Comparison of ENCODE assay signal across 19 cellular contexts in the genomic region with DNA sequence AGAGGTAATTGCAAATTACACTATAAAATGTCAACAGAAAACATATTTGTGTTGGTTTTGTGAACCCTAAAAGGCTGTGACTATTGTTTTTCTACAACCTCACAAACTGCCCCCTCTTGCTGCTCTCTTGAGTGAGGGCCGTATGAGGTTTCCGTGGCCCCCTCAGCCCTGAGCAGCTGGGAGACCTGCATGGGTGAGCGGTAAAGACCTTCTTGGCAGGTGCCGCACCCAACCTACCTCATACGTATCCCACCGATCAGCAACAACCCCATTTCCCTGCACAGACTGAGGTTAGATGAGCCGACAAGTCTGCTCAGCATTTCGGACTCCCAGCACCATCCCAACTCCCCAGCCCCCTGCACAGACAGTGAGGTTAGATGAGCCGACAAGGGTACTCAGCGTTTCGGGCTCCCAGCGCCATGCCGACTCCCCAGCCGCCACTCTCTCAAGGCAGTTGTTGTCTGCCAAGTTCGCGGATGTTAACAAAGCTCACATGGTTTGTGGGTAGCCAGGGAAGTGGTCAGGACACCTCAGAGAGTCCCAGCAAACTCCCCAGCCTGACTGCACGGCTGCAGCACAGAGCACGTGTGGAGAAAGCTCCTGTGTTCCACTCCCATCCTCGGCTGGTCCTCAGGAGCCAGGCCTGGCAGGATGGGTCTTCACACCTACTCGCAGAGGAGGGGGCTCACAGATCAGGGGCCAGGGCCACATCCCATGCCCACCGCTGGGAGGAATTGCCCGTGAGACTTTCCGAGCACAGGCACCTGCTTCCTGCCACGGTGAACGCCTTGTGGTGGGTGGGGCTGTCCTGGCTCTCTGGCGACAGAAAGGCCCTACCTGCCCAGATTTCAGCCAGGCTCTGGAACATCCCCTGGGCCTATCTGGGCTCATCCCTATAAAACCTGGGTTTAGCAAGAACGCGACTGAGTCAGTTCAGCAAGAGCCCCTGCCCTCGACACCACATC.
A peak's percentile ranks its signal among the peaks of the same experiment; 100 is the strongest.
DNase-seq lines count a peak whose midpoint lies in the region; ATAC-seq and TF ChIP-seq lines count a peak whose summit lies in the region.
"Had no signal": no experiment of that assay in that cellular context is flagged by ENCODE, and none has a peak within 500 bp of the region (broad histone marks: within the 10 kb centered on the region; RNA-seq: fewer than 3 reads in every experiment).

No MANE protein-coding gene starts in this region.

- no peak overlapping the region for H3K27ac Mint-ChIP-seq in MCF 10A (ENCODE audit: low read depth, unreplicated experiment)
- no peak overlapping the region for H3K27ac Mint-ChIP-seq in activated CD4-positive, alpha-beta memory T cell treated with anti-CD3 and anti-CD28 coated beads for 36 hours
- no peak overlapping the region for H3K27ac Mint-ChIP-seq in activated naive CD8-positive, alpha-beta T cell treated with anti-CD3 and anti-CD28 coated beads for 36 hours
- H3K27ac Mint-ChIP-seq: CD8-positive, alpha-beta T cell; nephron had no signal

- no peaks in the 10 kb centered on the region for H3K4me1 ChIP-seq in breast epithelium
- H3K4me1 ChIP-seq: tibial nerve had no signal

- no peaks in the 10 kb centered on the region for H3K36me3 ChIP-seq in breast epithelium
- H3K36me3 ChIP-seq: tibial nerve had no signal

- H3K9me3 ChIP-seq in breast epithelium, result peaks cover 22 to 24% of the 10 kb centered on the region in 2 donors

- no peak overlapping the region for H3K27ac ChIP-seq in breast epithelium
- H3K27ac ChIP-seq: tibial nerve had no signal

- peaks cover 27% of the 10 kb centered on the region for H3K9me3 Mint-ChIP-seq in MCF 10A (ENCODE audit: unreplicated experiment)
- peaks cover 4% of the 10 kb centered on the region for H3K9me3 Mint-ChIP-seq in activated CD4-positive, alpha-beta memory T cell treated with anti-CD3 and anti-CD28 coated beads for 36 hours
- H3K9me3 Mint-ChIP-seq in activated naive CD8-positive, alpha-beta T cell treated with anti-CD3 and anti-CD28 coated beads for 36 hours, result peaks cover 4% of the 10 kb centered on the region

- no peaks in the 10 kb centered on the region for H3K4me1 Mint-ChIP-seq in MCF 10A (ENCODE audit: insufficient read depth, unreplicated experiment)
- no peaks in the 10 kb centered on the region for H3K4me1 Mint-ChIP-seq in activated CD4-positive, alpha-beta memory T cell treated with anti-CD3 and anti-CD28 coated beads for 36 hours (ENCODE audit: low read depth)
- no peaks in the 10 kb centered on the region for H3K4me1 Mint-ChIP-seq in activated naive CD8-positive, alpha-beta T cell treated with anti-CD3 and anti-CD28 coated beads for 36 hours
- H3K4me1 Mint-ChIP-seq: nephron had no signal

- H3K4me3 ChIP-seq in breast epithelium, result no peak overlapping the region
- H3K4me3 ChIP-seq: tibial nerve had no signal

- no peaks in the 10 kb centered on the region for H3K27me3 Mint-ChIP-seq in MCF 10A (ENCODE audit: insufficient read depth, unreplicated experiment)
- H3K27me3 Mint-ChIP-seq in activated CD4-positive, alpha-beta memory T cell treated with anti-CD3 and anti-CD28 coated beads for 36 hours, result peaks cover 20% of the 10 kb centered on the region
- H3K27me3 Mint-ChIP-seq in activated naive CD8-positive, alpha-beta T cell treated with anti-CD3 and anti-CD28 coated beads for 36 hours, result peaks cover 22% of the 10 kb centered on the region

- peaks cover 0 to 64% of the 10 kb centered on the region in 2 donors for H3K27me3 ChIP-seq in breast epithelium

- TF ChIP-seq CTCF in breast epithelium (IDR thresholded peaks at IDR 0.05), result no peak
- TF ChIP-seq CTCF in MCF 10A (IDR thresholded peaks at IDR 0.05; ENCODE audit: unreplicated experiment), result no peak

- no TSS peak for BruUV-seq in MCF 10A (replicated peaks; lab: Mats Ljungman, UMichigan)

- intact Hi-C loops in breast epithelium (cut with DNase I; ENCODE audit: low total_unique reads), result loop anchor here (5.0 kb wide), 1 partner anchor 883 kb away; no protein-coding TSS in a partner anchor
- intact Hi-C loops in MCF 10A (cut with micrococcal nuclease), result no loop called here
- intact Hi-C loops in activated CD4-positive, alpha-beta memory T cell treated with anti-CD3 and anti-CD28 coated beads for 36 hours (cut with micrococcal nuclease), result no loop called here

- H3K36me3 Mint-ChIP-seq in MCF 10A (ENCODE audit: insufficient read depth, unreplicated experiment), result no peaks in the 10 kb centered on the region
- no peaks in the 10 kb centered on the region for H3K36me3 Mint-ChIP-seq in activated CD4-positive, alpha-beta memory T cell treated with anti-CD3 and anti-CD28 coated beads for 36 hours
- H3K36me3 Mint-ChIP-seq in activated naive CD8-positive, alpha-beta T cell treated with anti-CD3 and anti-CD28 coated beads for 36 hours, result no peaks in the 10 kb centered on the region
- H3K36me3 Mint-ChIP-seq: CD8-positive, alpha-beta T cell had no signal

- CTCF ChIA-PET in MCF 10A (lab: Yijun Ruan, JAX), result no interaction called here
- CTCF ChIA-PET in activated CD4-positive, alpha-beta memory T cell treated with anti-CD3 and anti-CD28 coated beads for 36 hours (lab: Charles Lee), result interaction anchor here (1.2 kb wide), 1 partner anchor 19 kb away, joined by 4 read pairs; no protein-coding TSS in a partner anchor

- ATAC-seq in GM18873 (IDR thresholded peaks at IDR 0.05; ENCODE audit: low FRiP score, unreplicated experiment), result no peak
- ATAC-seq: CD8-positive, alpha-beta T cell; Panc1 had no signal

- no peak for TF ChIP-seq POLR2A in breast epithelium (IDR thresholded peaks at IDR 0.05)

- POLR2A ChIA-PET in MCF 10A (lab: Yijun Ruan, JAX), result no interaction called here
- POLR2A ChIA-PET in activated CD4-positive, alpha-beta memory T cell treated with anti-CD3 and anti-CD28 coated beads for 36 hours (lab: Charles Lee), result no interaction called here

- H3K4me3 Mint-ChIP-seq in MCF 10A (ENCODE audit: unreplicated experiment), result no peak overlapping the region
- H3K4me3 Mint-ChIP-seq in activated CD4-positive, alpha-beta memory T cell treated with anti-CD3 and anti-CD28 coated beads for 36 hours, result no peak overlapping the region
- no peak overlapping the region for H3K4me3 Mint-ChIP-seq in activated naive CD8-positive, alpha-beta T cell treated with anti-CD3 and anti-CD28 coated beads for 36 hours
- H3K4me3 Mint-ChIP-seq: CD8-positive, alpha-beta T cell; nephron had no signal

- DNase-seq in breast epithelium (ENCODE audit: low spot score in 2 of 2) (peak; percentile 4 to 27), MCF 10A (ENCODE audit: unreplicated experiment) (no peak), mesenteric fat pad (ENCODE audit: low spot score) (peak; percentile 81), ureter (ENCODE audit: low spot score) (peak; percentile 38)
- peak; percentile 17 for DNase-seq in activated CD4-positive, alpha-beta memory T cell treated with anti-CD3 and anti-CD28 coated beads for 36 hours
- DNase-seq in activated T-cell treated with anti-CD3 and anti-CD28 coated beads, Interleukin-2, amount 50 U/mL, for 1 hour, result no peak
- no peak for DNase-seq in activated naive CD8-positive, alpha-beta T cell treated with anti-CD3 and anti-CD28 coated beads for 36 hours
- DNase-seq: ACHN; activated CD4-positive, alpha-beta T cell treated with anti-CD3 and anti-CD28 coated beads, Interleukin-2, amount 50 U/mL, for 4 hours; amniotic stem cell; caudate nucleus; DMS79 treated with DMSO at 0.1 percent for 48 hours; effector memory CD4-positive, alpha-beta T cell; mesendoderm had no signal

Comparison
In these comparisons a context has a peak if more than half of its experiments do, and no peak if none do; other contexts are left out.
1. DNase-seq: peak in breast epithelium (2 of 2), activated CD4-positive, alpha-beta memory T cell treated with anti-CD3 and anti-CD28 coated beads for 36 hours (single experiment), mesenteric fat pad (single experiment) and ureter (single experiment); none in MCF 10A (single experiment), activated T-cell treated with anti-CD3 and anti-CD28 coated beads, Interleukin-2, amount 50 U/mL, for 1 hour (single experiment) and activated naive CD8-positive, alpha-beta T cell treated with anti-CD3 and anti-CD28 coated beads for 36 hours (single experiment).